Comparison of ENCODE assay signal across 9 cellular contexts in genomic region chr3:99866167-99866810, GRCh38. TPM values are rescaled to one million over a fixed set of nuclear protein-coding genes. Genes with fewer than 3 reads are reported as not detected.
A peak's percentile ranks its signal among the peaks of the same experiment; 100 is the strongest.
DNase-seq lines count a peak whose midpoint lies in the region; ATAC-seq and TF ChIP-seq lines count a peak whose summit lies in the region.
"Had no signal": no experiment of that assay in that cellular context is flagged by ENCODE, and none has a peak within 500 bp of the region (broad histone marks: within the 10 kb centered on the region; RNA-seq: fewer than 3 reads in every experiment).

No MANE protein-coding gene starts in this region.

- peaks cover 66% of the 10 kb centered on the region for H3K79me2 ChIP-seq in osteoblast (ENCODE audit: insufficient read depth, low read length)

- H3K27me3 ChIP-seq in HL-60 (ENCODE audit: insufficient read depth, poor library complexity, severe bottlenecking) (no peaks in the 10 kb centered on the region), osteoblast (ENCODE audit: insufficient read depth, low read length) (no peaks in the 10 kb centered on the region)

- peaks cover 52% of the 10 kb centered on the region for H3K4me1 ChIP-seq in osteoblast (ENCODE audit: insufficient read depth, low read length)

- in situ Hi-C loops in astrocyte of the cerebellum (cut with HindIII; ENCODE audit: low sequenced_read_pairs), result no loop called here

- no peak for TF ChIP-seq CTCF in HL-60 (IDR thresholded peaks at IDR 0.05; ENCODE audit: insufficient read depth, low read length)
- TF ChIP-seq CTCF in astrocyte of the cerebellum (IDR thresholded peaks at IDR 0.05; ENCODE audit: low read depth, low read length, missing control alignments), result no peak
- no peak for TF ChIP-seq CTCF in osteoblast (IDR thresholded peaks at IDR 0.05; ENCODE audit: extremely low read depth, low read depth, low read length)

- DNase-seq in Daoy (ENCODE audit: low read depth) (peak; percentile 47), HL-60 (ENCODE audit: low read depth in 1 of 2, low spot score in 1 of 2) (peak in 1 of 2 experiments; percentile 55), astrocyte of the cerebellum (ENCODE audit: low read depth) (peak; percentile 89), osteoblast (ENCODE audit: insufficient read length, low spot score, missing footprints) (peak; percentile 13), erythroblast (lab: John Stamatoyannopoulos, UW) (no peak), GDM1 (lab: John Stamatoyannopoulos, UW) (no peak)
- DNase-seq: activated CD4-positive, alpha-beta T cell treated with anti-CD3 and anti-CD28 coated beads for 48 hours had no signal

- ATAC-seq in HG02884 (IDR thresholded peaks at IDR 0.05; ENCODE audit: unreplicated experiment) (no peak), HG03280 (IDR thresholded peaks at IDR 0.05; ENCODE audit: unreplicated experiment) (no peak)

- H3K27ac ChIP-seq in HL-60 (replicated peaks) (peak overlapping the region; percentile 29), osteoblast (ENCODE audit: low read depth, low read length) (peak overlapping the region; percentile 74)

- no peak overlapping the region for H2AFZ ChIP-seq in osteoblast (ENCODE audit: low read length)

- H4K20me1 ChIP-seq in osteoblast (ENCODE audit: insufficient read depth, low read length), result peaks cover 3% of the 10 kb centered on the region

- H3K4me2 ChIP-seq in osteoblast (ENCODE audit: insufficient read depth, low read length), result peak overlapping the region; percentile 49

- H3K9me3 ChIP-seq in osteoblast (ENCODE audit: low read depth, low read length), result no peaks in the 10 kb centered on the region

- no peak overlapping the region for H3K4me3 ChIP-seq in HL-60 (replicated peaks; ENCODE audit: insufficient read depth, low read length)
- no peak overlapping the region for H3K4me3 ChIP-seq in astrocyte of the cerebellum (ENCODE audit: low read depth, low read length)
- peak overlapping the region; percentile 4 for H3K4me3 ChIP-seq in osteoblast (ENCODE audit: insufficient read depth, low read length)

- peaks cover 49% of the 10 kb centered on the region for H3K36me3 ChIP-seq in osteoblast (ENCODE audit: insufficient read depth, low read length)

- no peak for TF ChIP-seq POLR2A in erythroblast (IDR thresholded peaks at IDR 0.05; ENCODE audit: low read length)

RNA-seq across cellular contexts. Expression of gene CMSS1, which starts 48.6 kb away (rescaled TPM):
- total RNA-seq in Daoy (2014; rRNA removed; shearing (Covaris generic)), result 64.3 and 73.8 TPM in 2 replicates
- total RNA-seq in osteoblast, result 14.7 and 15.9 TPM in 2 replicates

Comparison
In these comparisons a context has a peak if more than half of its experiments do, and no peak if none do; other contexts are left out.
1. DNase-seq: peak in Daoy (single experiment), astrocyte of the cerebellum (single experiment) and osteoblast (single experiment); none in erythroblast (0 of 2) and GDM1 (single experiment).